ENCODE assay signal across 8 cellular contexts in genomic region chr13:40666905-40667621, GRCh38. TPM values are rescaled to one million over a fixed set of nuclear protein-coding genes. Genes with fewer than 3 reads are reported as not detected.
DNase-seq lines count a peak whose midpoint lies in the region; ATAC-seq and TF ChIP-seq lines count a peak whose summit lies in the region.

No MANE protein-coding gene starts in this region.

- no peaks in the 10 kb centered on the region for H3K9me2 ChIP-seq in Karpas-422 (replicated peaks; ENCODE audit: insufficient read depth, low read length)

- H3K4me1 ChIP-seq in Karpas-422 (ENCODE audit: low read length) (peaks cover 57% of the 10 kb centered on the region), fibroblast of lung (ENCODE audit: control insufficient read depth, extremely low read depth, insufficient read depth, low read length) (no peaks in the 10 kb centered on the region)

- peaks cover 40% of the 10 kb centered on the region for H3K79me2 ChIP-seq in Karpas-422 (ENCODE audit: low read length)
- no peaks in the 10 kb centered on the region for H3K79me2 ChIP-seq in fibroblast of lung (ENCODE audit: control insufficient read depth, insufficient read depth, low read length)

- no peak for DNase-seq in BJ (ENCODE audit: low read depth)
- DNase-seq in Karpas-422, result peak; percentile 80
- DNase-seq in activated CD8-positive, alpha-beta T cell treated with anti-CD3 and anti-CD28 coated beads, Interleukin-2, amount 10 ng/mL, durations not matched to agents 7 days and 5 days, result no peak
- no peak for DNase-seq in fibroblast of lung (ENCODE audit: low read depth in 2 of 2)
- DNase-seq in natural killer cell, result peak; percentile 31

- H3K4me2 ChIP-seq in Karpas-422 (ENCODE audit: low read depth, low read length, poor library complexity, severe bottlenecking) (peak overlapping the region; percentile 90), fibroblast of lung (ENCODE audit: extremely low read depth, insufficient read depth, low read length) (peak overlapping the region; percentile 58)

- H3K36me3 ChIP-seq in BJ (ENCODE audit: control insufficient read depth, insufficient read depth, low read length) (no peaks in the 10 kb centered on the region), Karpas-422 (ENCODE audit: insufficient read depth, low read length) (no peaks in the 10 kb centered on the region), fibroblast of lung (ENCODE audit: control insufficient read depth, insufficient read depth, low read length) (no peaks in the 10 kb centered on the region)

- CTCF ChIA-PET in BJ (lab: Yijun Ruan, JAX), result interaction anchor here (1.1 to 1.4 kb wide), 2 partner anchors 407 to 441 kb away, joined by 3 to 4 read pairs; no protein-coding TSS in a partner anchor
- CTCF ChIA-PET in activated CD8-positive, alpha-beta T cell treated with anti-CD3 and anti-CD28 coated beads, Interleukin-2, amount 10 ng/mL, durations not matched to agents 7 days and 5 days (lab: Charles Lee), result interaction anchor here (1.0 to 2.5 kb wide), 10 partner anchors 12 to 479 kb away, joined by 3 to 20 read pairs (median 8); no protein-coding TSS in a partner anchor

- peak overlapping the region; percentile 80 for H3K27ac Mint-ChIP-seq in activated CD8-positive, alpha-beta T cell treated with anti-CD3 and anti-CD28 coated beads, Interleukin-2, amount 10 ng/mL, durations not matched to agents 7 days and 5 days
- H3K27ac Mint-ChIP-seq in natural killer cell, result peak overlapping the region; percentile 83 to 95

- H3K27me3 Mint-ChIP-seq in activated CD8-positive, alpha-beta T cell treated with anti-CD3 and anti-CD28 coated beads, Interleukin-2, amount 10 ng/mL, durations not matched to agents 7 days and 5 days (ENCODE audit: low read depth), result no peaks in the 10 kb centered on the region
- no peaks in the 10 kb centered on the region for H3K27me3 Mint-ChIP-seq in natural killer cell (ENCODE audit: low read depth in 2 of 2)

- H3K4me3 ChIP-seq in BJ (ENCODE audit: low read depth, low read length) (peak overlapping the region; percentile 71), Karpas-422 (ENCODE audit: low read length) (peak overlapping the region; percentile 85), fibroblast of lung (replicated peaks in 1 of 4; ENCODE audit: control extremely low read depth in 1 of 4, insufficient read depth in 1 of 4, low read depth in 3 of 4, low read length in 4 of 4) (peak overlapping the region; percentile 58 to 70 (median 62))

- peak overlapping the region; percentile 80 for H3K27ac ChIP-seq in Karpas-422 (ENCODE audit: low read length)
- no peak overlapping the region for H3K27ac ChIP-seq in fibroblast of lung (ENCODE audit: insufficient read depth, low read length)

- POLR2A ChIA-PET in BJ (lab: Charles Lee), result no interaction called here
- POLR2A ChIA-PET in activated CD8-positive, alpha-beta T cell treated with anti-CD3 and anti-CD28 coated beads, Interleukin-2, amount 10 ng/mL, durations not matched to agents 7 days and 5 days (lab: Charles Lee), result interaction anchor here (3.4 kb wide), 2 partner anchors 26 to 53 kb away, joined by 14 to 19 read pairs; no protein-coding TSS in a partner anchor

- no peaks in the 10 kb centered on the region for H3K27me3 ChIP-seq in BJ (ENCODE audit: control insufficient read depth, insufficient read depth, low read length)
- no peaks in the 10 kb centered on the region for H3K27me3 ChIP-seq in Karpas-422 (ENCODE audit: low read length)
- H3K27me3 ChIP-seq in fibroblast of lung (ENCODE audit: control insufficient read depth, insufficient read depth, low read length), result no peaks in the 10 kb centered on the region

- peak overlapping the region; percentile 83 for H2AFZ ChIP-seq in Karpas-422 (ENCODE audit: low read length)
- H2AFZ ChIP-seq in fibroblast of lung (ENCODE audit: low read length), result peak overlapping the region; percentile 49

- TF ChIP-seq CTCF in BJ (IDR thresholded peaks at IDR 0.05; ENCODE audit: insufficient read depth, low read depth, low read length) (no peak), fibroblast of lung (conservative IDR thresholded peaks at IDR 0.05 in 1 of 2, IDR thresholded peaks at IDR 0.05 in 1 of 2; ENCODE audit: low read depth in 1 of 2, low read length in 2 of 2) (no peak), natural killer cell (IDR thresholded peaks at IDR 0.05) (no peak)

- H3K4me3 Mint-ChIP-seq in activated CD8-positive, alpha-beta T cell treated with anti-CD3 and anti-CD28 coated beads, Interleukin-2, amount 10 ng/mL, durations not matched to agents 7 days and 5 days, result peak overlapping the region; percentile 78
- H3K4me3 Mint-ChIP-seq in natural killer cell, result peak overlapping the region; percentile 87

- H3K9ac ChIP-seq in Karpas-422 (ENCODE audit: low read length) (peak overlapping the region; percentile 82), fibroblast of lung (ENCODE audit: insufficient read depth, low read length) (peak overlapping the region; percentile 46)

- ATAC-seq in GM19025 (IDR thresholded peaks at IDR 0.05; ENCODE audit: low read depth, unreplicated experiment) (peak; percentile 12), natural killer cell (peak; percentile 10 to 31 (median 19)), GM18519 (IDR thresholded peaks at IDR 0.05; ENCODE audit: low FRiP score, unreplicated experiment) (no peak), GM21786 (IDR thresholded peaks at IDR 0.05; ENCODE audit: unreplicated experiment) (no peak)
- ATAC-seq in activated CD8-positive, alpha-beta T cell treated with anti-CD3 and anti-CD28 coated beads, Interleukin-2, amount 10 ng/mL, durations not matched to agents 7 days and 5 days, result peak; percentile 24

- peaks cover 40% of the 10 kb centered on the region for H3K4me1 Mint-ChIP-seq in activated CD8-positive, alpha-beta T cell treated with anti-CD3 and anti-CD28 coated beads, Interleukin-2, amount 10 ng/mL, durations not matched to agents 7 days and 5 days (ENCODE audit: low read depth)
- H3K4me1 Mint-ChIP-seq in natural killer cell, result peaks cover 29 to 33% of the 10 kb centered on the region in 2 donors

- H3K36me3 Mint-ChIP-seq in activated CD8-positive, alpha-beta T cell treated with anti-CD3 and anti-CD28 coated beads, Interleukin-2, amount 10 ng/mL, durations not matched to agents 7 days and 5 days (ENCODE audit: low read depth), result peaks cover 10% of the 10 kb centered on the region
- H3K36me3 Mint-ChIP-seq in natural killer cell, result no peaks in the 10 kb centered on the region

- intact Hi-C loops in natural killer cell (cut with micrococcal nuclease), result loop anchor here (1.0 to 10.0 kb wide), 5 partner anchors 54 to 1630 kb away; partner anchors contain the start of genes NHLRC3 and PROSER1

- H4K20me1 ChIP-seq in Karpas-422 (ENCODE audit: insufficient read depth, low read depth, low read length), result peaks cover 6% of the 10 kb centered on the region; the same call in 1 of the 2 replicates
- no peaks in the 10 kb centered on the region for H4K20me1 ChIP-seq in fibroblast of lung (ENCODE audit: control insufficient read depth, extremely low read depth, insufficient read depth, low read length)

- no peaks in the 10 kb centered on the region for H3K9me3 ChIP-seq in Karpas-422 (ENCODE audit: low read length)
- H3K9me3 ChIP-seq in fibroblast of lung (ENCODE audit: control insufficient read depth, insufficient read depth, low read depth, low read length), result no peaks in the 10 kb centered on the region

- no peaks in the 10 kb centered on the region for H3K9me3 Mint-ChIP-seq in activated CD8-positive, alpha-beta T cell treated with anti-CD3 and anti-CD28 coated beads, Interleukin-2, amount 10 ng/mL, durations not matched to agents 7 days and 5 days (ENCODE audit: insufficient read depth)
- no peaks in the 10 kb centered on the region for H3K9me3 Mint-ChIP-seq in natural killer cell

RNA-seq across cellular contexts. Expression of gene FOXO1, which starts 0.6 kb away (rescaled TPM):
- polyA plus RNA-seq in BJ (2011; rRNA removed) (3.5 and 5.3 TPM in 2 replicates), fibroblast of lung (1.4 and 1.9 TPM in 2 replicates)
- polyA minus RNA-seq in BJ (2011; rRNA and poly(A)+ RNA removed), result 8.4 and 9.5 TPM in 2 replicates
- total RNA-seq in Karpas-422 (2014; rRNA removed; shearing (Covaris generic); ENCODE audit: low replicate concordance), result 27.6 and 51.6 TPM in 2 replicates
- total RNA-seq in activated CD8-positive, alpha-beta T cell treated with anti-CD3 and anti-CD28 coated beads, Interleukin-2, amount 10 ng/mL, durations not matched to agents 7 days and 5 days, result 10 to 100 TPM; 23.1 to 24.0 TPM
- total RNA-seq in fibroblast of lung (2.5 and 2.8 TPM in 2 replicates), natural killer cell (10 to 100 TPM; 23.9 to 29.8 (median 27.6) TPM)
- 1.1 and 1.4 TPM in 2 replicates for polyA plus RNA-seq in fibroblast of lung (2012)
- polyA minus RNA-seq in fibroblast of lung (ENCODE audit: low replicate concordance), result 2.3 and 4.4 TPM in 2 replicates

Comparison
In these comparisons a context has a peak if more than half of its experiments do, and no peak if none do; other contexts are left out.
1. DNase-seq: peak in Karpas-422 (single experiment) and natural killer cell (single experiment); none in BJ (single experiment), activated CD8-positive, alpha-beta T cell treated with anti-CD3 and anti-CD28 coated beads, Interleukin-2, amount 10 ng/mL, durations not matched to agents 7 days and 5 days (single experiment) and fibroblast of lung (0 of 2).
2. ATAC-seq: peak in GM19025 (single experiment), activated CD8-positive, alpha-beta T cell treated with anti-CD3 and anti-CD28 coated beads, Interleukin-2, amount 10 ng/mL, durations not matched to agents 7 days and 5 days (single experiment) and natural killer cell (3 of 3); none in GM18519 (single experiment) and GM21786 (single experiment).
3. Peak in every context shown above with its lines, with median percentiles within 50 percentile points of each other: H3K4me3 ChIP-seq.